In genomic region chr6:144062757-144063156, GRCh38 we compare ENCODE assay signal across 1 cellular context.
TF ChIP-seq lines count a peak whose summit lies in the region.

No MANE protein-coding gene starts in this region.

TF ChIP-seq in HepG2, 621 proteins besides CTCF, POLR2A, EP300 and RAD21:
- TF ChIP-seq ZNF431 (CRISPR knock-in tag; IDR thresholded peaks at IDR 0.05; ENCODE audit: borderline replicate concordance, low read depth) (no peak), ZNF891 (CRISPR knock-in tag; IDR thresholded peaks at IDR 0.05) (no peak), LRRFIP1 (CRISPR knock-in tag; conservative IDR thresholded peaks at IDR 0.05) (no peak), DBP (CRISPR knock-in tag; IDR thresholded peaks at IDR 0.05; ENCODE audit: not compliant biosample characterization) (no peak), ZNF784 (CRISPR knock-in tag; IDR thresholded peaks at IDR 0.05; ENCODE audit: borderline replicate concordance) (no peak), PAXIP1 (CRISPR knock-in tag; conservative IDR thresholded peaks at IDR 0.05) (no peak), ZNF546 (CRISPR knock-in tag; conservative IDR thresholded peaks at IDR 0.05) (no peak), TMF1 (CRISPR knock-in tag; IDR thresholded peaks at IDR 0.05; ENCODE audit: low read depth) (no peak), DR1 (CRISPR knock-in tag; IDR thresholded peaks at IDR 0.05) (no peak), ZKSCAN8 (CRISPR knock-in tag; IDR thresholded peaks at IDR 0.05; ENCODE audit: borderline replicate concordance) (no peak), KLF12 (CRISPR knock-in tag; IDR thresholded peaks at IDR 0.05; ENCODE audit: borderline replicate concordance) (no peak), ASH2L (IDR thresholded peaks at IDR 0.05; ENCODE audit: insufficient read length, low read depth, low read length) (no peak), MED8 (CRISPR knock-in tag; IDR thresholded peaks at IDR 0.05; ENCODE audit: insufficient replicate concordance) (no peak), ISL2 (CRISPR knock-in tag; IDR thresholded peaks at IDR 0.05) (no peak), TRAFD1 (CRISPR knock-in tag; IDR thresholded peaks at IDR 0.05; ENCODE audit: borderline replicate concordance) (no peak), ZSCAN12 (CRISPR knock-in tag; IDR thresholded peaks at IDR 0.05) (no peak), ZMAT3 (CRISPR knock-in tag; conservative IDR thresholded peaks at IDR 0.05) (no peak), ZNF569 (CRISPR knock-in tag; IDR thresholded peaks at IDR 0.05; ENCODE audit: borderline replicate concordance) (no peak), HOXA7 (CRISPR knock-in tag; IDR thresholded peaks at IDR 0.05) (no peak), TGIF2 (CRISPR knock-in tag; IDR thresholded peaks at IDR 0.05) (no peak)
